In genomic region chr9:33289501-33289900, GRCh38 we compare ENCODE assay signal across 8 cellular contexts. TPM values are rescaled to one million over a fixed set of nuclear protein-coding genes. Genes with fewer than 3 reads are reported as not detected.
DNase-seq lines count a peak whose midpoint lies in the region; ATAC-seq lines count a peak whose summit lies in the region.

No MANE protein-coding gene starts in this region.

- H3K79me2 ChIP-seq in Karpas-422 (ENCODE audit: low read length) = peaks cover 42% of the 10 kb centered on the region

- peaks cover 10% of the 10 kb centered on the region for H3K36me3 Mint-ChIP-seq in activated naive CD8-positive, alpha-beta T cell

- peak overlapping the region; percentile 95 for H3K4me3 Mint-ChIP-seq in activated naive CD8-positive, alpha-beta T cell

- H3K9me3 Mint-ChIP-seq in activated naive CD8-positive, alpha-beta T cell (ENCODE audit: low read depth) = no peaks in the 10 kb centered on the region

- no peaks in the 10 kb centered on the region for H4K20me1 ChIP-seq in Karpas-422 (ENCODE audit: insufficient read depth, low read depth, low read length)

- no peaks in the 10 kb centered on the region for H3K27me3 Mint-ChIP-seq in activated naive CD8-positive, alpha-beta T cell

- peak; percentile 16 for DNase-seq in AG20443 (ENCODE audit: low spot score)
- peak; percentile 60 for DNase-seq in Karpas-422
- DNase-seq in stimulated activated CD4-positive, alpha-beta T cell treated with anti-CD3 and anti-CD28 coated beads, Interleukin-1b, Interleukin-23, amount 100 ng/mL, for 48 hours = peak; percentile 32
- DNase-seq in putamen (ENCODE audit: low spot score) = no peak
- DNase-seq in ACHN = no peak

- H3K4me1 ChIP-seq in Karpas-422 (ENCODE audit: low read length) (peaks cover 49% of the 10 kb centered on the region), iPS-18a (ENCODE audit: control insufficient read depth, low read depth, low read length) (peaks cover 4% of the 10 kb centered on the region)

- no peak overlapping the region for H2AFZ ChIP-seq in Karpas-422 (ENCODE audit: low read length)

- H3K9me3 ChIP-seq in Karpas-422 (ENCODE audit: low read length) = no peaks in the 10 kb centered on the region
- no peaks in the 10 kb centered on the region for H3K9me3 ChIP-seq in iPS-18a (ENCODE audit: control insufficient read depth, low read depth, low read length)

- H3K4me1 Mint-ChIP-seq in activated naive CD8-positive, alpha-beta T cell (ENCODE audit: low read depth) = peaks cover 52% of the 10 kb centered on the region

- no peaks in the 10 kb centered on the region for H3K9me2 ChIP-seq in Karpas-422 (replicated peaks; ENCODE audit: insufficient read depth, low read length)

- peak overlapping the region; percentile 97 for H3K27ac ChIP-seq in Karpas-422 (ENCODE audit: low read length)
- no peak overlapping the region for H3K27ac ChIP-seq in iPS-18a (ENCODE audit: low read length)

- ATAC-seq in HG03097 (IDR thresholded peaks at IDR 0.05; ENCODE audit: low FRiP score, unreplicated experiment) = no peak

- H3K4me2 ChIP-seq in Karpas-422 (ENCODE audit: low read depth, low read length, poor library complexity, severe bottlenecking) = peak overlapping the region; percentile 86

- no peaks in the 10 kb centered on the region for H3K27me3 ChIP-seq in Karpas-422 (ENCODE audit: low read length)
- H3K27me3 ChIP-seq in iPS-18a (ENCODE audit: control insufficient read depth, insufficient read depth, low read length) = no peaks in the 10 kb centered on the region

- H3K4me3 ChIP-seq in Karpas-422 (ENCODE audit: low read length) (peak overlapping the region; percentile 78), iPS-18a (ENCODE audit: low read length) (peak overlapping the region; percentile 95)

- H3K27ac Mint-ChIP-seq in activated naive CD8-positive, alpha-beta T cell = peak overlapping the region; percentile 100

- in situ Hi-C loops in ACHN (cut with HindIII; ENCODE audit: low pct_ligation_motif_present, low pct_unique_long_range_greater_than_20kb, low sequenced_read_pairs) = no loop called here

- H3K9ac ChIP-seq in Karpas-422 (ENCODE audit: low read length) = peak overlapping the region; percentile 83
- peak overlapping the region; percentile 99 for H3K9ac ChIP-seq in iPS-18a (ENCODE audit: low read length)

- peaks cover 12% of the 10 kb centered on the region; the same call in 1 of the 2 replicates for H3K36me3 ChIP-seq in Karpas-422 (ENCODE audit: insufficient read depth, low read length)
- peaks cover 4% of the 10 kb centered on the region for H3K36me3 ChIP-seq in iPS-18a (ENCODE audit: control insufficient read depth, low read depth, low read length)

RNA-seq across cellular contexts. Expression of gene NFX1, which starts 0.8 kb away (rescaled TPM):
- total RNA-seq in Karpas-422 (2014; rRNA removed; shearing (Covaris generic); ENCODE audit: low replicate concordance) = 30.7 and 51.4 TPM in 2 replicates

RNA-seq across cellular contexts. Expression of gene CHMP5, which starts 24.7 kb away (rescaled TPM):
- 53.4 and 57.1 TPM in 2 replicates for total RNA-seq in Karpas-422 (2014; rRNA removed; shearing (Covaris generic); ENCODE audit: low replicate concordance)

RNA-seq across cellular contexts. Expression of gene BAG1, which starts 25.0 kb away (rescaled TPM):
- 55.6 and 111 TPM in 2 replicates for total RNA-seq in Karpas-422 (2014; rRNA removed; shearing (Covaris generic); ENCODE audit: low replicate concordance)

RNA-seq across cellular contexts. Expression of gene SPINK4, which starts 49.5 kb away (rescaled TPM):
- total RNA-seq in Karpas-422 (2014; rRNA removed; shearing (Covaris generic); ENCODE audit: low replicate concordance) = not detected in 2 replicates

Comparison
In these comparisons a context has a peak if more than half of its experiments do, and no peak if none do; other contexts are left out.
1. DNase-seq: peak in AG20443 (single experiment), Karpas-422 (single experiment) and stimulated activated CD4-positive, alpha-beta T cell treated with anti-CD3 and anti-CD28 coated beads, Interleukin-1b, Interleukin-23, amount 100 ng/mL, for 48 hours (single experiment); none in putamen (single experiment) and ACHN (single experiment).